ENCODE assay signal across 8 cellular contexts in the genomic region with DNA sequence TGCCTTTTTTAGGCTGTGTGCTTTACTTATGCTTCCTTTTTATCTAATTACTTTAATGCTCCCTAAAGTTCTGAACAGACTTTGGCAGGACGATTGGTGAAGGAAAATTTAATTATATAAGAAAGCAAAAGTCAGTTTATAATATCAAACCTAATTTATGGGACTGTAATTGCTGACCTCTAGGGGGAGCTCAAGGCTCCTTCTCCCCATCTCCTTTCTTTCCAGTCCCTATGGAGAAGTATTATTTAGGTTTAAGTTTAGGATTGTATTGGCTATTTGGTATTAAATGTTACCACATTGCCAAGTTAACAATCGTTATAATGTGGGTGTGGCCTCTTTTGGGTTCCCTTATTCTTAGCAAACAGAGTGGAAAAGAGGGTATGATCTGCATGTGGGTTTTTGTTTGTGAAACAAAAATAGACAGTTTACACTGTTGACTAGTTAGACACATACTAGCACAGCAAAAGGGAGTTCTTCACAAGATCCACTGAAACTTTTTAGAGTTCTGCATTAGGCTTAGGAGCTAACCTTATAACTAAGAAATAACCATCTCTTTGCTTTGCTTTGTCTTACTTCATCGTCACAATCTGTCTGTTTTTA. TPM values are rescaled to one million over a fixed set of nuclear protein-coding genes. Genes with fewer than 3 reads are reported as not detected.
DNase-seq lines count a peak whose midpoint lies in the region; ATAC-seq and TF ChIP-seq lines count a peak whose summit lies in the region.

No MANE protein-coding gene starts in this region.

- H3K9me3 ChIP-seq in smooth muscle cell (replicated peaks; ENCODE audit: low read depth): no peaks in the 10 kb centered on the region

- H4K20me1 ChIP-seq in smooth muscle cell (ENCODE audit: low read depth): no peaks in the 10 kb centered on the region

- H3K4me1 ChIP-seq in smooth muscle cell (ENCODE audit: low read depth): peaks cover 8% of the 10 kb centered on the region

- no peak overlapping the region for H3K4me2 ChIP-seq in smooth muscle cell

- no peaks in the 10 kb centered on the region for H3K79me2 ChIP-seq in smooth muscle cell (ENCODE audit: low read depth)

- H3K4me3 ChIP-seq in BJ (ENCODE audit: low read depth, low read length): no peak overlapping the region
- no peak overlapping the region for H3K4me3 ChIP-seq in smooth muscle cell

- WGBS in smooth muscle cell (ENCODE audit: low lambda C conversion rate): 38% methylated on average over 3 of the region's 3 CpGs

- no peaks in the 10 kb centered on the region for H3F3A ChIP-seq in smooth muscle cell (ENCODE audit: low read depth)

- H3K36me3 ChIP-seq in BJ (ENCODE audit: control insufficient read depth, insufficient read depth, low read length): no peaks in the 10 kb centered on the region
- no peaks in the 10 kb centered on the region for H3K36me3 ChIP-seq in smooth muscle cell (ENCODE audit: low read depth)

- H3K9ac ChIP-seq in smooth muscle cell (ENCODE audit: low read depth): no peak overlapping the region

- no peak for ATAC-seq in GM19455 (IDR thresholded peaks at IDR 0.05; ENCODE audit: unreplicated experiment)

- DNase-seq in BJ (ENCODE audit: low read depth) (no peak), GM20000 (ENCODE audit: low spot score) (no peak), RKO (ENCODE audit: low spot score) (peak; percentile 42), fibroblast of peridontal ligament (ENCODE audit: extremely low read depth) (peak; percentile 70), smooth muscle cell (lab: John Stamatoyannopoulos, UW; ENCODE audit: unreplicated experiment) (no peak), ecto neural progenitor cell (ENCODE audit: low spot score) (no peak)
- DNase-seq in stimulated activated CD4-positive, alpha-beta T cell treated with anti-CD3 and anti-CD28 coated beads, Interleukin-1b, Interleukin-23, amount 100 ng/mL, for 48 hours: no peak

- CTCF ChIA-PET in BJ (lab: Yijun Ruan, JAX): interaction anchor here (0.7 to 1.8 kb wide), 11 partner anchors 11 to 216 kb away, joined by 3 to 10 read pairs (median 3); no protein-coding TSS in a partner anchor

- POLR2A ChIA-PET in BJ (lab: Charles Lee): no interaction called here

- TF ChIP-seq CTCF in BJ (IDR thresholded peaks at IDR 0.05; ENCODE audit: insufficient read depth, low read depth, low read length): peak; percentile 79
- peak; percentile 62 for TF ChIP-seq CTCF in GM20000 (IDR thresholded peaks at IDR 0.05; ENCODE audit: extremely low read depth, missing control alignments)
- TF ChIP-seq CTCF in smooth muscle cell (IDR thresholded peaks at IDR 0.05; ENCODE audit: borderline replicate concordance, insufficient read depth, poor library complexity, severe bottlenecking): peak; percentile 79

- H3K27ac ChIP-seq in smooth muscle cell (ENCODE audit: low read depth): no peak overlapping the region

- H3K27me3 ChIP-seq in BJ (ENCODE audit: control insufficient read depth, insufficient read depth, low read length) (no peaks in the 10 kb centered on the region), smooth muscle cell (ENCODE audit: low read depth) (no peaks in the 10 kb centered on the region)

- no peak overlapping the region for H2AFZ ChIP-seq in smooth muscle cell (ENCODE audit: low read depth)

RNA-seq across cellular contexts. Expression of a gene that starts 48.2 kb away (rescaled TPM):
- polyA plus RNA-seq in BJ (2011; rRNA removed): 5.9 and 11.6 TPM in 2 replicates
- 6.5 and 8.7 TPM in 2 replicates for polyA minus RNA-seq in BJ (2011; rRNA and poly(A)+ RNA removed)
- total RNA-seq in smooth muscle cell: 4.5 and 5.6 TPM in 2 replicates
- polyA plus RNA-seq in smooth muscle cell: 1.0 and 2.1 TPM in 2 replicates

Comparison
In these comparisons a context has a peak if more than half of its experiments do, and no peak if none do; other contexts are left out.
1. DNase-seq: peak in RKO (single experiment) and fibroblast of peridontal ligament (single experiment); none in BJ (single experiment), GM20000 (single experiment), smooth muscle cell (single experiment), ecto neural progenitor cell (single experiment) and stimulated activated CD4-positive, alpha-beta T cell treated with anti-CD3 and anti-CD28 coated beads, Interleukin-1b, Interleukin-23, amount 100 ng/mL, for 48 hours (single experiment).
2. Peak in every context shown above with its lines, with median percentiles within 50 percentile points of each other: CTCF ChIP-seq.